Comparison of ENCODE assay signal across 8 cellular contexts in the genomic region with DNA sequence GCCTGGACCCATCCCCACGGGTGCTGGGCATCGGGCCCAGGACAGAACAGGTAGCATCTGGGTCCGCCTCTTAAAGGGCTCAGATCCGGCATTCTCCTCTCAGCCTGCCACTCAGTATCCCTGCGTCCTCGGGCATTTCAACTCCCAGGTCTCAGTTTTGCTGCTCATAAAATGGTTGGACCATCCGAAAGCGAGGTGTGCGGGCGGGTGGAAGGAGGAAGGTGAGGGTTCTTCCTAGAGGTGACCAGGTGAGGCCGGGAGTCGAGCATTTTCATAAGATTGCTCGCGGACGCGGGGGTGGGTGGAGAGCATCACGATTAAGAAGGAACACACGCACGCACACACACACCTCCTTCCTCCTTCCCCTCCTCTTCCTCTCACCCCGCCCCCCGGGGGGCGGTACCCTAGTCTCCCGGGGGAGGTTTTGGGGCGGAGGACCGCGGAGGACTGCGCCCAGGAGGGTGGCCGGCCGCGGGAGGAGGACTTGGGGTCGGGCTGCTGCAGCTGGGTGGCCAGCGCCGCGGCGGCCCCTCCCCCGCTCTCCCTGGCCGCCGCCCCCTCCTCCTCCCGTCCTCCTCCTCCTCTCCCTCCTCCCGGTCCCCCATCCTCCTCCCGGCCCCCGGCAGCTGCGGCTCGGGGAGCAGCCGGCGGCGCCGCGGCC.
A peak's percentile ranks its signal among the peaks of the same experiment; 100 is the strongest.
DNase-seq lines count a peak whose midpoint lies in the region; TF ChIP-seq lines count a peak whose summit lies in the region.

No MANE protein-coding gene starts in this region.

- peaks cover 9 to 20% (median 16%) of the 10 kb centered on the region in 3 donors for H3K4me1 Mint-ChIP-seq in IgD-negative memory B cell

- TF ChIP-seq CTCF in left ventricle myocardium inferior (IDR thresholded peaks at IDR 0.05; ENCODE audit: borderline replicate concordance) (no peak), tibial artery (IDR thresholded peaks at IDR 0.05) (no peak)

- peak; percentile 22 for DNase-seq in DMS53 treated with DMSO at 0.1 percent for 48 hours (lab: John Stamatoyannopoulos, UW; ENCODE audit: unreplicated experiment)
- peak; percentile 49 to 55 for DNase-seq in activated T-cell treated with anti-CD3 and anti-CD28 coated beads, Interleukin-2, amount 50 U/mL, for 48 hours
- no peak for DNase-seq in left ventricle myocardium inferior
- DNase-seq in skeletal muscle cell (ENCODE audit: low read depth), result no peak
- no peak for DNase-seq in dedifferentiated amniotic fluid mesenchymal stem cell (ENCODE audit: extremely low spot score)
- no peak for DNase-seq in tibial artery
- no peak for DNase-seq in AG08395 (ENCODE audit: low spot score)

- peak overlapping the region in 2 of 3 donors; percentile 90 to 94 for H3K27ac Mint-ChIP-seq in IgD-negative memory B cell

- H3K27me3 Mint-ChIP-seq in IgD-negative memory B cell, result peaks cover 9% of the 10 kb centered on the region

- H3K27me3 ChIP-seq in left ventricle myocardium inferior (ENCODE audit: low read depth), result peaks cover 94% of the 10 kb centered on the region
- H3K27me3 ChIP-seq in tibial artery, result peaks cover 0 to 40% of the 10 kb centered on the region in 2 donors

- H3K27ac ChIP-seq in left ventricle myocardium inferior (replicated peaks) (no peak overlapping the region), tibial artery (no peak overlapping the region)

- H3K36me3 ChIP-seq in left ventricle myocardium inferior, result no peaks in the 10 kb centered on the region
- no peaks in the 10 kb centered on the region for H3K36me3 ChIP-seq in tibial artery

- H3K4me3 ChIP-seq in left ventricle myocardium inferior (peak overlapping the region; percentile 56), skeletal muscle cell (ENCODE audit: low read depth, low read length) (peak overlapping the region; percentile 52), tibial artery (peak overlapping the region in 1 of 2 donors; percentile 32)

- H3K9me3 Mint-ChIP-seq in IgD-negative memory B cell, result no peaks in the 10 kb centered on the region

- peaks cover 9% of the 10 kb centered on the region for H3K4me1 ChIP-seq in left ventricle myocardium inferior
- peaks cover 0 to 14% (median 3%) of the 10 kb centered on the region in 4 donors for H3K4me1 ChIP-seq in tibial artery

- no peaks in the 10 kb centered on the region for H3K9me3 ChIP-seq in left ventricle myocardium inferior (replicated peaks)
- no peaks in the 10 kb centered on the region for H3K9me3 ChIP-seq in tibial artery

- intact Hi-C loops in left ventricle myocardium inferior (cut with micrococcal nuclease) (no loop called here), tibial artery (cut with DNase I; ENCODE audit: low total_unique reads) (no loop called here)

- H3K4me3 Mint-ChIP-seq in IgD-negative memory B cell, result peak overlapping the region; percentile 71 to 96 (median 91)

- peaks cover 1% of the 10 kb centered on the region for H3K36me3 Mint-ChIP-seq in IgD-negative memory B cell

Comparison
In these comparisons a context has a peak if more than half of its experiments do, and no peak if none do; other contexts are left out.
1. DNase-seq: peak in DMS53 treated with DMSO at 0.1 percent for 48 hours (single experiment) and activated T-cell treated with anti-CD3 and anti-CD28 coated beads, Interleukin-2, amount 50 U/mL, for 48 hours (2 of 2); none in left ventricle myocardium inferior (single experiment), skeletal muscle cell (single experiment), dedifferentiated amniotic fluid mesenchymal stem cell (single experiment), tibial artery (0 of 2) and AG08395 (single experiment).